ENCODE assay signal across 1 cellular context in the genomic region with DNA sequence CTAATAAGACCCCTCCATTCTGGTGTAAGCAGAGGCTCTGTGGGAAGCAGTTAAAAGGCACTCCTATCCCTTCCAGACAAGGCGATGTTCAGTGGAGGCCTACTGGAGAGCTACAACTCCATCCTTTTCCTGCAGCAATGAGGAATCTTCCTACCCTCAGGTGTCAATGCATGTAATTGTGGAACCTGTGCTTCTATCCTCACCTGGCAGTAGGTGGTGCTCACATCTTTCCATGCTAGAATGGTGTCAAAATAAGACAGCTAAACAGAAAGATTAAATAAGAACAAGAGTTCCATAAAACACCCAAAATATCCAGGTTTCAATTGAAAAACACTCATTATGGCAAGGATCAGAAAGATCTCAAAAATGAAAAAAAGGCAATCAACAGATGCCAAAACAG.
TF ChIP-seq lines count a peak whose summit lies in the region.

No MANE protein-coding gene starts in this region.

TF ChIP-seq in H1, 55 proteins besides CTCF, POLR2A, EP300 and RAD21:
- TF ChIP-seq TAF7 (optimal IDR thresholded peaks at IDR 0.05; ENCODE audit: borderline replicate concordance, low read depth, low read length) (no peak), KDM5A (IDR thresholded peaks at IDR 0.05; ENCODE audit: low read length) (no peak), YY1 (IDR thresholded peaks at IDR 0.05; ENCODE audit: low read depth, low read length) (no peak), SAP30 (IDR thresholded peaks at IDR 0.05; ENCODE audit: insufficient read depth, insufficient replicate concordance, low read length) (no peak), SIRT6 (IDR thresholded peaks at IDR 0.05; ENCODE audit: low read length) (no peak), TCF12 (IDR thresholded peaks at IDR 0.05; ENCODE audit: low read depth, low read length) (no peak), NANOG (IDR thresholded peaks at IDR 0.05; ENCODE audit: insufficient read depth, low read depth, low read length, poor library complexity, severe bottlenecking) (no peak), SP4 (IDR thresholded peaks at IDR 0.05; ENCODE audit: low read length) (no peak)
